1 cellular context compared by ENCODE assay signal in the genomic region with DNA sequence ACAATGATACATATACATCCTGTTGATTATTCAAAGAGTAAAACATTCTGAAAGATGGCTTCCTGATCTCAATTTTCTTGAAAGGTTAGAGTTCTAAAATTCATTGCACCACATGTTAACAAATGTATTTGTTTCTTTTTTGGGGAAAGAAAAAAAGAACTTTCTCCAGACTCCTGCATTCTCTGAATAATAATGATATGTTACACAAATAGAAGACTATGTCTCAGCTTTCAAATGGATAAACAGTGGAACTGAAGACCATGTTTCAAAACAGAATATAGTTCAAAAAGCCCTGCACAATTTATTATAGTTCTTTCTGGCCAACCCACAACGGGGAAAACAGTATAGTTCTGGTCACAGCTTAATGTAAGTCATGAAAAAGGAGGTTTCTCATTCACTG.
TF ChIP-seq lines count a peak whose summit lies in the region.

No MANE protein-coding gene starts in this region.

TF ChIP-seq in IMR-90, 13 proteins besides CTCF, POLR2A, EP300 and RAD21 (continued from another document):
- no peak for TF ChIP-seq MAZ (IDR thresholded peaks at IDR 0.05; ENCODE audit: borderline replicate concordance, low read depth, low read length)
